2 cellular contexts compared by ENCODE assay signal in the genomic region with DNA sequence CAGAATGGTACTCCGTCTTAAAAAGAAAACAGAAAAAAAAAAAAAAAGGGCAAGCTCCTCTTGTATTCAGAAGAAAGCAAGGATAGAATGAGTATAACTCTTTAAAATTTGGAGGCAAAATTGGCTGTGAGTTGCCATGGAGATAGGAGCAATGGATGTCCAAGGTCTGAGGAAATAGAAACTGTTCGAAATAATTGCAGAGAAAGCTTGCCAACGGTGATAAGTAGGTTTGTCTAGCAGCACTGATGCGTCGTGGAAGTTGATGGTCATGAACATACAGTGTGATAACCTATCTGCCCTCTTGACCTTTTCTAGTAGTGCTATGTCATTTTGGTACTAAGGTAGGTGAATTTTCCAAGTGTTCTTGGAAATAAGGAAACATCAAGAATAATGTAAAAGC.
TF ChIP-seq lines count a peak whose summit lies in the region.

No MANE protein-coding gene starts in this region.

TF ChIP-seq in HepG2, 621 proteins besides CTCF, POLR2A, EP300 and RAD21:
- no peak for TF ChIP-seq HNF4G (IDR thresholded peaks at IDR 0.05; ENCODE audit: borderline replicate concordance, low read depth, low read length)
- TF ChIP-seq HNF4G (CRISPR knock-in tag; IDR thresholded peaks at IDR 0.05; ENCODE audit: borderline replicate concordance, low read depth) = no peak
- TF ChIP-seq ZNF17 (CRISPR knock-in tag; IDR thresholded peaks at IDR 0.05) = no peak
- 0 out of 2 replicates have a peak, but pooled peaks have one; percentile 32 for TF ChIP-seq EHMT2 (IDR thresholded peaks at IDR 0.05; ENCODE audit: borderline replicate concordance, low read depth, low read length)
- no peak for TF ChIP-seq SSRP1 (CRISPR knock-in tag; IDR thresholded peaks at IDR 0.05)
- TF ChIP-seq NR2F6 (IDR thresholded peaks at IDR 0.05) = peak; percentile 64
- TF ChIP-seq NR2F6 (CRISPR knock-in tag; IDR thresholded peaks at IDR 0.05) = no peak
- TF ChIP-seq, protein P1, sequence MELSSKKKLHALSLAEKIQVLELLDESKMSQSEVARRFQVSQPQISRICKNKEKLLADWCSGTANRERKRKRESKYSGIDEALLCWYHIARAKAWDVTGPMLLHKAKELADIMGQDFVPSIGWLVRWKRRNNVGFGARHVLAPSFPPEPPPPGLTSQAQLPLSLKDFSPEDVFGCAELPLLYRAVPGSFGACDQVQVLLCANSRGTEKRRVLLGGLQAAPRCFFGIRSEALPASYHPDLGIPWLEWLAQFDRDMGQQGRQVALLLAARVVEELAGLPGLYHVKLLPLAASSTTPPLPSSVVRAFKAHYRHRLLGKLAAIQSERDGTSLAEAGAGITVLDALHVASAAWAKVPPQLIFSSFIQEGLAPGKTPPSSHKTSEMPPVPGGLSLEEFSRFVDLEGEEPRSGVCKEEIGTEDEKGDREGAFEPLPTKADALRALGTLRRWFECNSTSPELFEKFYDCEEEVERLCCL (CRISPR knock-in tag; IDR thresholded peaks at IDR 0.05; ENCODE audit: borderline replicate concordance) = no peak
- no peak for TF ChIP-seq ZNF264 (CRISPR knock-in tag; IDR thresholded peaks at IDR 0.05)
- TF ChIP-seq, protein P2, sequence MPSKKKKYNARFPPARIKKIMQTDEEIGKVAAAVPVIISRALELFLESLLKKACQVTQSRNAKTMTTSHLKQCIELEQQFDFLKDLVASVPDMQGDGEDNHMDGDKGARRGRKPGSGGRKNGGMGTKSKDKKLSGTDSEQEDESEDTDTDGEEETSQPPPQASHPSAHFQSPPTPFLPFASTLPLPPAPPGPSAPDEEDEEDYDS (CRISPR knock-in tag; IDR thresholded peaks at IDR 0.05) = no peak
- no peak for TF ChIP-seq ZBTB8A (CRISPR knock-in tag; IDR thresholded peaks at IDR 0.05; ENCODE audit: borderline replicate concordance, low read depth)
- no peak for TF ChIP-seq RFXANK (CRISPR knock-in tag; IDR thresholded peaks at IDR 0.05)
- TF ChIP-seq, protein P3, sequence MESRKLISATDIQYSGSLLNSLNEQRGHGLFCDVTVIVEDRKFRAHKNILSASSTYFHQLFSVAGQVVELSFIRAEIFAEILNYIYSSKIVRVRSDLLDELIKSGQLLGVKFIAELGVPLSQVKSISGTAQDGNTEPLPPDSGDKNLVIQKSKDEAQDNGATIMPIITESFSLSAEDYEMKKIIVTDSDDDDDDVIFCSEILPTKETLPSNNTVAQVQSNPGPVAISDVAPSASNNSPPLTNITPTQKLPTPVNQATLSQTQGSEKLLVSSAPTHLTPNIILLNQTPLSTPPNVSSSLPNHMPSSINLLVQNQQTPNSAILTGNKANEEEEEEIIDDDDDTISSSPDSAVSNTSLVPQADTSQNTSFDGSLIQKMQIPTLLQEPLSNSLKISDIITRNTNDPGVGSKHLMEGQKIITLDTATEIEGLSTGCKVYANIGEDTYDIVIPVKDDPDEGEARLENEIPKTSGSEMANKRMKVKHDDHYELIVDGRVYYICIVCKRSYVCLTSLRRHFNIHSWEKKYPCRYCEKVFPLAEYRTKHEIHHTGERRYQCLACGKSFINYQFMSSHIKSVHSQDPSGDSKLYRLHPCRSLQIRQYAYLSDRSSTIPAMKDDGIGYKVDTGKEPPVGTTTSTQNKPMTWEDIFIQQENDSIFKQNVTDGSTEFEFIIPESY (CRISPR knock-in tag; IDR thresholded peaks at IDR 0.05) = no peak
- TF ChIP-seq ZNF605 (CRISPR knock-in tag; IDR thresholded peaks at IDR 0.05) = no peak

TF ChIP-seq in GM12878, 131 proteins besides CTCF, POLR2A, EP300 and RAD21:
- TF ChIP-seq, protein P4, sequence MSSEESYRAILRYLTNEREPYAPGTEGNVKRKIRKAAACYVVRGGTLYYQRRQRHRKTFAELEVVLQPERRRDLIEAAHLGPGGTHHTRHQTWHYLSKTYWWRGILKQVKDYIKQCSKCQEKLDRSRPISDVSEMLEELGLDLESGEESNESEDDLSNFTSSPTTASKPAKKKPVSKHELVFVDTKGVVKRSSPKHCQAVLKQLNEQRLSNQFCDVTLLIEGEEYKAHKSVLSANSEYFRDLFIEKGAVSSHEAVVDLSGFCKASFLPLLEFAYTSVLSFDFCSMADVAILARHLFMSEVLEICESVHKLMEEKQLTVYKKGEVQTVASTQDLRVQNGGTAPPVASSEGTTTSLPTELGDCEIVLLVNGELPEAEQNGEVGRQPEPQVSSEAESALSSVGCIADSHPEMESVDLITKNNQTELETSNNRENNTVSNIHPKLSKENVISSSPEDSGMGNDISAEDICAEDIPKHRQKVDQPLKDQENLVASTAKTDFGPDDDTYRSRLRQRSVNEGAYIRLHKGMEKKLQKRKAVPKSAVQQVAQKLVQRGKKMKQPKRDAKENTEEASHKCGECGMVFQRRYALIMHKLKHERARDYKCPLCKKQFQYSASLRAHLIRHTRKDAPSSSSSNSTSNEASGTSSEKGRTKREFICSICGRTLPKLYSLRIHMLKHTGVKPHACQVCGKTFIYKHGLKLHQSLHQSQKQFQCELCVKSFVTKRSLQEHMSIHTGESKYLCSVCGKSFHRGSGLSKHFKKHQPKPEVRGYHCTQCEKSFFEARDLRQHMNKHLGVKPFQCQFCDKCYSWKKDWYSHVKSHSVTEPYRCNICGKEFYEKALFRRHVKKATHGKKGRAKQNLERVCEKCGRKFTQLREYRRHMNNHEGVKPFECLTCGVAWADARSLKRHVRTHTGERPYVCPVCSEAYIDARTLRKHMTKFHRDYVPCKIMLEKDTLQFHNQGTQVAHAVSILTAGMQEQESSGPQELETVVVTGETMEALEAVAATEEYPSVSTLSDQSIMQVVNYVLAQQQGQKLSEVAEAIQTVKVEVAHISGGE (CRISPR knock-in tag; IDR thresholded peaks at IDR 0.05) = no peak
- 0 out of 2 replicates have a peak, but pooled peaks have one; percentile 26 for TF ChIP-seq NR2F1 (conservative IDR thresholded peaks at IDR 0.05)
TF ChIP-seq in GM12878: peak in this region for 1.
